ENCODE assay signal across 22 cellular contexts in the genomic region with DNA sequence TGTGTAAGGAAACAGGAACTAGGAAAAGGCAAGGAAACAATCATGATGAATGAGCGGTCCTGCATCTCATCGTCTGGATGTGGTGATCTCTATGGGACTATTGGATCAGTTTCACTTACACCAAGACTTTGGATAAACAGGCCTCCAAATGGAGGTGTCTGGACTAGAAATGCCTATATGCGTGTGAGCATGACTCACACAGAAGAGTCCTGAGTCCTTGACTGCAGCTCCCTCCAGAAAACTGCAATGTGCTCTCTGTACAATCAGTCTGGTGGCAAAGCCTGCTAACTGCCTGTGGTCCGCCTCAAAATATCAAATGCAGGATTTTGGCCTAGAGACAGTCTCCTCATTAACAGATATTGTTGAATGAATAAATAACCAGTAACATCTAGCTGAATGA.
DNase-seq lines count a peak whose midpoint lies in the region; ATAC-seq and TF ChIP-seq lines count a peak whose summit lies in the region.
"Had no signal": no experiment of that assay in that cellular context is flagged by ENCODE, and none has a peak within 500 bp of the region (broad histone marks: within the 10 kb centered on the region; RNA-seq: fewer than 3 reads in every experiment).

No MANE protein-coding gene starts in this region.

- ATAC-seq in RWPE2 (ENCODE audit: low read depth) (peak; percentile 51; the same call in 2 of the 3 replicates), HG03457 (IDR thresholded peaks at IDR 0.05; ENCODE audit: unreplicated experiment) (no peak)
- ATAC-seq: GM23338; Right ventricle myocardium inferior; stimulated activated naive CD8-positive, alpha-beta T cell treated with anti-CD3 and anti-CD28 coated beads, Interleukin-15, Interleukin-2, amounts not matched to agents 100 U/mL and 50 U/mL, for 24 hours had no signal

- POLR2A ChIA-PET in activated CD4-positive, alpha-beta T cell treated with anti-CD3 and anti-CD28 coated beads, Interleukin-2, amount 10 ng/mL, durations not matched to agents 7 days and 5 days (lab: Charles Lee): no interaction called here

- no peaks in the 10 kb centered on the region for H3K4me1 Mint-ChIP-seq in activated CD4-positive, alpha-beta T cell treated with anti-CD3 and anti-CD28 coated beads, Interleukin-2, amount 10 ng/mL, durations not matched to agents 7 days and 5 days
- H3K4me1 Mint-ChIP-seq: activated naive CD4-positive, alpha-beta T cell treated with anti-CD3 and anti-CD28 coated beads, Interleukin-2, amount 50 U/mL, for 24 hours; CD4-positive, CD25-positive, alpha-beta regulatory T cell; GM23338 had no signal

- H4K20me1 ChIP-seq in fibroblast of lung (ENCODE audit: control insufficient read depth, extremely low read depth, insufficient read depth, low read length): no peaks in the 10 kb centered on the region

- H3K79me2 ChIP-seq in fibroblast of lung (ENCODE audit: control insufficient read depth, insufficient read depth, low read length): no peaks in the 10 kb centered on the region

- DNase-seq in EL: peak; percentile 36
- DNase-seq in RWPE2 (ENCODE audit: low spot score): no peak
- DNase-seq in fibroblast of lung (ENCODE audit: low read depth in 2 of 2): peak; percentile 47 to 61
- DNase-seq in non-pigmented ciliary epithelial cell (ENCODE audit: low read depth): peak; percentile 27
- no peak for DNase-seq in activated CD4-positive, alpha-beta T cell treated with anti-CD3 and anti-CD28 coated beads, Interleukin-2, amount 10 ng/mL, durations not matched to agents 7 days and 5 days
- no peak for DNase-seq in NOMO-1 (lab: John Stamatoyannopoulos, UW; ENCODE audit: unreplicated experiment in 2 of 2)
- no peak for DNase-seq in tibial nerve (ENCODE audit: low spot score in 2 of 2)
- DNase-seq: activated CD4-positive, CD25-positive, alpha-beta regulatory T cell treated with anti-CD3 and anti-CD28 coated beads, Interleukin-2, amount 50 U/mL, for 72 hours; CD4-positive, CD25-positive, alpha-beta regulatory T cell; DMS 273 treated with DMSO at 0.1 percent for 48 hours; NCI-H1092 treated with DMSO at 0.1 percent for 48 hours; NCI-H510A; small intestine; stimulated activated CD4-positive, alpha-beta T cell treated with anti-CD3 and anti-CD28 coated beads, Interleukin-2, amount 100 ng/mL, for 48 hours; stimulated activated naive CD8-positive, alpha-beta T cell treated with anti-CD3 and anti-CD28 coated beads, Interleukin-15, Interleukin-2, amounts not matched to agents 100 U/mL and 50 U/mL, for 24 hours; thyroid gland had no signal

- H3K27me3 Mint-ChIP-seq in activated CD4-positive, alpha-beta T cell treated with anti-CD3 and anti-CD28 coated beads, Interleukin-2, amount 10 ng/mL, durations not matched to agents 7 days and 5 days: no peaks in the 10 kb centered on the region
- H3K27me3 Mint-ChIP-seq: activated naive CD4-positive, alpha-beta T cell treated with anti-CD3 and anti-CD28 coated beads, Interleukin-2, amount 50 U/mL, for 24 hours; CD4-positive, CD25-positive, alpha-beta regulatory T cell; dendritic cell treated with granulocyte-macrophage colony-stimulating factor and Interleukin-4, amounts not matched to agents 40 ng/mL and 50 ng/mL, for 4 days; progenitor cell of endocrine pancreas had no signal

- H3K36me3 Mint-ChIP-seq in activated CD4-positive, alpha-beta T cell treated with anti-CD3 and anti-CD28 coated beads, Interleukin-2, amount 10 ng/mL, durations not matched to agents 7 days and 5 days (ENCODE audit: low read depth): no peaks in the 10 kb centered on the region
- H3K36me3 Mint-ChIP-seq: activated naive CD4-positive, alpha-beta T cell treated with anti-CD3 and anti-CD28 coated beads, Interleukin-2, amount 50 U/mL, for 24 hours; CD4-positive, CD25-positive, alpha-beta regulatory T cell had no signal

- H3K9me3 Mint-ChIP-seq in activated CD4-positive, alpha-beta T cell treated with anti-CD3 and anti-CD28 coated beads, Interleukin-2, amount 10 ng/mL, durations not matched to agents 7 days and 5 days: no peaks in the 10 kb centered on the region
- H3K9me3 Mint-ChIP-seq: activated naive CD4-positive, alpha-beta T cell treated with anti-CD3 and anti-CD28 coated beads, Interleukin-2, amount 50 U/mL, for 24 hours had no signal

- H3K9ac ChIP-seq in fibroblast of lung (ENCODE audit: insufficient read depth, low read length): no peak overlapping the region

- H3K27me3 ChIP-seq in RWPE2 (ENCODE audit: insufficient read depth, poor library complexity, severe bottlenecking) (no peaks in the 10 kb centered on the region), fibroblast of lung (ENCODE audit: control insufficient read depth, insufficient read depth, low read length) (no peaks in the 10 kb centered on the region), tibial nerve (no peaks in the 10 kb centered on the region)
- H3K27me3 ChIP-seq: thyroid gland had no signal

- no peak for TF ChIP-seq EP300 in tibial nerve (IDR thresholded peaks at IDR 0.05)

- CTCF ChIA-PET in activated CD4-positive, alpha-beta T cell treated with anti-CD3 and anti-CD28 coated beads, Interleukin-2, amount 10 ng/mL, durations not matched to agents 7 days and 5 days (lab: Charles Lee): no interaction called here

- no peaks in the 10 kb centered on the region for H3K9me3 ChIP-seq in RWPE2 (ENCODE audit: severe bottlenecking)
- no peaks in the 10 kb centered on the region for H3K9me3 ChIP-seq in fibroblast of lung (ENCODE audit: control insufficient read depth, insufficient read depth, low read depth, low read length)
- H3K9me3 ChIP-seq in tibial nerve: no peaks in the 10 kb centered on the region
- H3K9me3 ChIP-seq: thyroid gland had no signal

- H3K27ac ChIP-seq in RWPE2 (ENCODE audit: poor library complexity, severe bottlenecking) (no peak overlapping the region), fibroblast of lung (ENCODE audit: insufficient read depth, low read length) (no peak overlapping the region), tibial nerve (no peak overlapping the region)
- H3K27ac ChIP-seq: thyroid gland had no signal

- TF ChIP-seq CTCF in RWPE2 (IDR thresholded peaks at IDR 0.05; ENCODE audit: poor library complexity, severe bottlenecking): no peak
- no peak for TF ChIP-seq CTCF in fibroblast of lung (conservative IDR thresholded peaks at IDR 0.05 in 1 of 2, IDR thresholded peaks at IDR 0.05 in 1 of 2; ENCODE audit: low read depth in 1 of 2, low read length in 2 of 2)
- TF ChIP-seq CTCF in tibial nerve (IDR thresholded peaks at IDR 0.05): no peak

- no peak overlapping the region for H3K4me2 ChIP-seq in fibroblast of lung (ENCODE audit: extremely low read depth, insufficient read depth, low read length)
- H3K4me2 ChIP-seq: GM23338 had no signal

- H3K4me1 ChIP-seq in RWPE2 (ENCODE audit: insufficient read depth, poor library complexity, severe bottlenecking): peaks cover 2% of the 10 kb centered on the region
- H3K4me1 ChIP-seq in fibroblast of lung (ENCODE audit: control insufficient read depth, extremely low read depth, insufficient read depth, low read length): no peaks in the 10 kb centered on the region
- no peaks in the 10 kb centered on the region for H3K4me1 ChIP-seq in tibial nerve
- H3K4me1 ChIP-seq: thyroid gland had no signal

- H3K4me3 ChIP-seq in RWPE2 (ENCODE audit: severe bottlenecking) (no peak overlapping the region), fibroblast of lung (replicated peaks in 1 of 4; ENCODE audit: control extremely low read depth in 1 of 4, insufficient read depth in 1 of 4, low read depth in 3 of 4, low read length in 4 of 4) (no peak overlapping the region), tibial nerve (no peak overlapping the region)
- H3K4me3 ChIP-seq: GM23338, thyroid gland had no signal

- peak overlapping the region; percentile 43 for H2AFZ ChIP-seq in fibroblast of lung (ENCODE audit: low read length)
- H2AFZ ChIP-seq: GM23338 had no signal

- no peak for TF ChIP-seq POLR2A in tibial nerve (IDR thresholded peaks at IDR 0.05)

- H3K36me3 ChIP-seq in RWPE2 (ENCODE audit: low read depth): no peaks in the 10 kb centered on the region
- no peaks in the 10 kb centered on the region for H3K36me3 ChIP-seq in fibroblast of lung (ENCODE audit: control insufficient read depth, insufficient read depth, low read length)
- no peaks in the 10 kb centered on the region for H3K36me3 ChIP-seq in tibial nerve
- H3K36me3 ChIP-seq: thyroid gland had no signal

- no peak overlapping the region for H3K4me3 Mint-ChIP-seq in activated CD4-positive, alpha-beta T cell treated with anti-CD3 and anti-CD28 coated beads, Interleukin-2, amount 10 ng/mL, durations not matched to agents 7 days and 5 days
- H3K4me3 Mint-ChIP-seq: activated naive CD4-positive, alpha-beta T cell treated with anti-CD3 and anti-CD28 coated beads, Interleukin-2, amount 50 U/mL, for 24 hours; CD4-positive, CD25-positive, alpha-beta regulatory T cell; dendritic cell treated with granulocyte-macrophage colony-stimulating factor and Interleukin-4, amounts not matched to agents 40 ng/mL and 50 ng/mL, for 4 days; GM23338 had no signal

- no peak overlapping the region for H3K27ac Mint-ChIP-seq in activated CD4-positive, alpha-beta T cell treated with anti-CD3 and anti-CD28 coated beads, Interleukin-2, amount 10 ng/mL, durations not matched to agents 7 days and 5 days
- H3K27ac Mint-ChIP-seq: activated naive CD4-positive, alpha-beta T cell treated with anti-CD3 and anti-CD28 coated beads, Interleukin-2, amount 50 U/mL, for 24 hours; CD4-positive, CD25-positive, alpha-beta regulatory T cell; dendritic cell treated with granulocyte-macrophage colony-stimulating factor and Interleukin-4, amounts not matched to agents 40 ng/mL and 50 ng/mL, for 4 days; GM23338; progenitor cell of endocrine pancreas had no signal

- 75 to 90% methylated on average over 4 of the region's 4 CpGs for WGBS in tibial nerve, 2 donors

Comparison
In these comparisons a context has a peak if more than half of its experiments do, and no peak if none do; other contexts are left out.
1. DNase-seq: peak in EL (single experiment), fibroblast of lung (2 of 2) and non-pigmented ciliary epithelial cell (single experiment); none in RWPE2 (single experiment), activated CD4-positive, alpha-beta T cell treated with anti-CD3 and anti-CD28 coated beads, Interleukin-2, amount 10 ng/mL, durations not matched to agents 7 days and 5 days (single experiment), NOMO-1 (0 of 2) and tibial nerve (0 of 2).